Comparison of ENCODE assay signal across 1 cellular context in genomic region chr1:1943834-1944570, GRCh38.
A peak's percentile ranks its signal among the peaks of the same experiment; 100 is the strongest.
TF ChIP-seq lines count a peak whose summit lies in the region.

No MANE protein-coding gene starts in this region.

TF ChIP-seq in HepG2, 621 proteins besides CTCF, POLR2A, EP300 and RAD21 (continued from another document and continues in another):
- TF ChIP-seq ZNF687 (CRISPR knock-in tag; IDR thresholded peaks at IDR 0.05) (peak; percentile 89), ZNF609 (CRISPR knock-in tag; IDR thresholded peaks at IDR 0.05; ENCODE audit: borderline replicate concordance) (peak; percentile 63; the same call in 1 of the 2 replicates), ZNF619 (CRISPR knock-in tag; IDR thresholded peaks at IDR 0.05) (no peak; the same call in none of the 2 replicates), ELF1 (CRISPR knock-in tag; IDR thresholded peaks at IDR 0.05) (0 out of 2 replicates have a peak, but pooled peaks have one; percentile 17), PBX2 (CRISPR knock-in tag; IDR thresholded peaks at IDR 0.05) (no peak), HMGXB4 (CRISPR knock-in tag; IDR thresholded peaks at IDR 0.05; ENCODE audit: borderline replicate concordance in 1 of 2, low read depth in 1 of 2) (peak; percentile 92 to 96), CREB3 (CRISPR knock-in tag; IDR thresholded peaks at IDR 0.05) (no peak), ZSCAN25 (CRISPR knock-in tag; IDR thresholded peaks at IDR 0.05) (peak; percentile 25; the same call in 1 of the 2 replicates), ZBTB14 (CRISPR knock-in tag; IDR thresholded peaks at IDR 0.05) (no peak), NR2F1 (CRISPR knock-in tag; IDR thresholded peaks at IDR 0.05) (peak in 1 of 2 experiments; percentile 37; a peak in 2 of 4 replicates), SETDB1 (CRISPR knock-in tag; IDR thresholded peaks at IDR 0.05; ENCODE audit: borderline replicate concordance) (no peak), ZFX (CRISPR knock-in tag; IDR thresholded peaks at IDR 0.05; ENCODE audit: low read depth) (0 out of 2 replicates have a peak, but pooled peaks have one; percentile 47), DDIT3 (CRISPR knock-in tag; IDR thresholded peaks at IDR 0.05) (no peak), KDM1A (CRISPR knock-in tag; IDR thresholded peaks at IDR 0.05) (peak; percentile 47; the same call in 1 of the 2 replicates), ZNF691 (CRISPR knock-in tag; IDR thresholded peaks at IDR 0.05; ENCODE audit: borderline replicate concordance, low read depth) (no peak; the same call in 1 of the 2 replicates), ELK4 (CRISPR knock-in tag; IDR thresholded peaks at IDR 0.05; ENCODE audit: borderline replicate concordance) (no peak), FOXK1 (CRISPR knock-in tag; IDR thresholded peaks at IDR 0.05; ENCODE audit: borderline replicate concordance, low read depth) (peak; percentile 33; the same call in 1 of the 2 replicates), FUBP1 (CRISPR knock-in tag; IDR thresholded peaks at IDR 0.05; ENCODE audit: borderline replicate concordance) (no peak), ZMYM2 (CRISPR knock-in tag; IDR thresholded peaks at IDR 0.05) (peak; percentile 84), ZKSCAN1 (IDR thresholded peaks at IDR 0.05; ENCODE audit: low read length) (0 out of 2 replicates have a peak, but pooled peaks have one; percentile 18), GLMP (CRISPR knock-in tag; IDR thresholded peaks at IDR 0.05; ENCODE audit: borderline replicate concordance) (no peak), AGO2 (optimal IDR thresholded peaks at IDR 0.05; ENCODE audit: low read depth, low read length) (no peak), MYNN (CRISPR knock-in tag; IDR thresholded peaks at IDR 0.05; ENCODE audit: low read depth) (no peak), THAP9 (CRISPR knock-in tag; IDR thresholded peaks at IDR 0.05; ENCODE audit: borderline replicate concordance) (peak; percentile 28; the same call in 1 of the 2 replicates), TAF1 (CRISPR knock-in tag; IDR thresholded peaks at IDR 0.05) (peak; percentile 62)
